Comparison of ENCODE assay signal across 27 cellular contexts in genomic region chr3:128240232-128240631, GRCh38.
"Had no signal": no experiment of that assay in that cellular context is flagged by ENCODE, and none has a peak within 500 bp of the region (broad histone marks: within the 10 kb centered on the region; RNA-seq: fewer than 3 reads in every experiment).

No MANE protein-coding gene starts in this region.

- H3K27ac Mint-ChIP-seq: activated naive CD4-positive, alpha-beta T cell treated with anti-CD3 and anti-CD28 coated beads, Interleukin-2, amount 50 U/mL, for 72 hours; activated T-cell treated with anti-CD3 and anti-CD28 coated beads, Interleukin-2, amount 50 U/mL, for 72 hours; natural killer cell; neural progenitor cell had no signal

- H3K4me3 ChIP-seq: body of pancreas, cardiac muscle cell, colonic mucosa, gastrocnemius medialis, left lung, lung, neural progenitor cell, testis, transverse colon, uterus had no signal

- FAIRE-seq: islet of Langerhans had no signal

- H3K36me3 ChIP-seq: cardiac muscle cell, colonic mucosa, gastrocnemius medialis, left lung, neural progenitor cell, transverse colon, uterus had no signal

- H3K9me3 ChIP-seq: body of pancreas, colonic mucosa, gastrocnemius medialis, left lung, testis, transverse colon, uterus had no signal

- H3K27ac ChIP-seq: body of pancreas, cardiac muscle cell, colonic mucosa, gastrocnemius medialis, left lung, neural progenitor cell, testis, transverse colon, uterus had no signal

- H3K9me3 Mint-ChIP-seq: activated naive CD4-positive, alpha-beta T cell treated with anti-CD3 and anti-CD28 coated beads, Interleukin-2, amount 50 U/mL, for 72 hours; activated T-cell treated with anti-CD3 and anti-CD28 coated beads, Interleukin-2, amount 50 U/mL, for 72 hours; natural killer cell; neural progenitor cell had no signal

- H3K36me3 Mint-ChIP-seq: natural killer cell, neural progenitor cell had no signal

- H3K4me1 ChIP-seq: body of pancreas, testis had no signal

- DNase-seq: activated CD4-positive, alpha-beta T cell treated with anti-CD3 and anti-CD28 coated beads for 4 hours; activated CD4-positive, alpha-beta T cell treated with anti-CD3 and anti-CD28 coated beads, Interleukin-2, amount 50 U/mL, for 4 hours; activated naive CD4-positive, alpha-beta T cell; activated T-cell treated with anti-CD3 and anti-CD28 coated beads for 4 hours; activated T-cell treated with anti-CD3 and anti-CD28 coated beads, Interleukin-2, amount 50 U/mL, for 72 hours; anterior cingulate cortex; body of pancreas; cerebellar nuclear complex; colonic mucosa; effector memory CD4-positive, alpha-beta T cell; gastrocnemius medialis; glutamatergic neuron; left lung; mesendoderm; natural killer cell; right cardiac atrium; stimulated activated CD4-positive, alpha-beta T cell treated with anti-CD3 and anti-CD28 coated beads, Interleukin-15, amount 100 ng/mL, for 24 hours; stimulated activated CD4-positive, alpha-beta T cell treated with anti-CD3 and anti-CD28 coated beads, Interleukin-2, amount 100 ng/mL, for 24 hours; stimulated activated naive CD4-positive, alpha-beta T cell; testis; transverse colon; uterus had no signal

- H3K27me3 ChIP-seq: body of pancreas, cardiac muscle cell, colonic mucosa, gastrocnemius medialis, left lung, neural progenitor cell, testis, transverse colon, uterus had no signal

- ATAC-seq: activated naive CD4-positive, alpha-beta T cell treated with anti-CD3 and anti-CD28 coated beads, Interleukin-2, amount 50 U/mL, for 72 hours; activated T-cell treated with anti-CD3 and anti-CD28 coated beads, Interleukin-2, amount 50 U/mL, for 72 hours; body of pancreas; gastrocnemius medialis; left lung; natural killer cell; right cardiac atrium had no signal

- H3K4me3 Mint-ChIP-seq: activated T-cell treated with anti-CD3 and anti-CD28 coated beads, Interleukin-2, amount 50 U/mL, for 72 hours; natural killer cell; neural progenitor cell had no signal
